Comparison of ENCODE assay signal across 8 cellular contexts in the genomic region with DNA sequence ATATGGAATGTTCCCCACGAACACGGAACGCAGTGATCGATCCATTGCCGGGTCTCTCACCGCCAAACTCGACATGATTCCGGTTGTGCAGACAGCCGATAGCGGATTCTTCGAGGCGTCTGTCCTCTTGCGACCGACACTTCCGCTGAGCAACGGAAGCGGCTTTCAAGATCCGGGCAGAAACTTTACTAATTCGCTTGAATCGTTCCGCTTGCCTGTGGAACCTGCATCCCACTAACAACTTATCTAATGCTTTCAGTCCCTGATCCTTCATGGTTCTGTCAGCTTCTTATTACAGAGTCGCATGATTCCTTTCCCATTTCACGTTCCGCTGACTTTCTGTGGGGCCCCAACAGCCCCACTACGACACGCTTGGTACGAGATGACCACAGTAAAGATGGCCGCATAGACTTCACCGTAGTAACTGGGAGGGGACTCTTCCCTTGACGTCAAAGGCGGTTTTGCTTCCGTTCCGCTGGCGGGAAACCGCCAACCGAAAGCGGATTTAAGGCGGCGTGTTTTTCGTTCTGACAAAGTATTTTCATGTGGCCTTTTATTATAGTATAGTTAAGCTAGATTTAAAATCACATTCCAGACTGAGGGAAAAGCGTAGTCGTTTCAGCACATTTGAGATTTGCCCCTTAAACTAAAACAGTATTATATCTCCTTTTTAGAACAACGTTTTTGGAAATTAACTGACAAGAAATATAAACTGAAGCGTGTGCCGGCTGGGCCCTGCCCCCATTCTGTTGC. TPM values are rescaled to one million over a fixed set of nuclear protein-coding genes. Genes with fewer than 3 reads are reported as not detected.
DNase-seq lines count a peak whose midpoint lies in the region; ATAC-seq, FAIRE-seq and TF ChIP-seq lines count a peak whose summit lies in the region.

A gene with protein sequence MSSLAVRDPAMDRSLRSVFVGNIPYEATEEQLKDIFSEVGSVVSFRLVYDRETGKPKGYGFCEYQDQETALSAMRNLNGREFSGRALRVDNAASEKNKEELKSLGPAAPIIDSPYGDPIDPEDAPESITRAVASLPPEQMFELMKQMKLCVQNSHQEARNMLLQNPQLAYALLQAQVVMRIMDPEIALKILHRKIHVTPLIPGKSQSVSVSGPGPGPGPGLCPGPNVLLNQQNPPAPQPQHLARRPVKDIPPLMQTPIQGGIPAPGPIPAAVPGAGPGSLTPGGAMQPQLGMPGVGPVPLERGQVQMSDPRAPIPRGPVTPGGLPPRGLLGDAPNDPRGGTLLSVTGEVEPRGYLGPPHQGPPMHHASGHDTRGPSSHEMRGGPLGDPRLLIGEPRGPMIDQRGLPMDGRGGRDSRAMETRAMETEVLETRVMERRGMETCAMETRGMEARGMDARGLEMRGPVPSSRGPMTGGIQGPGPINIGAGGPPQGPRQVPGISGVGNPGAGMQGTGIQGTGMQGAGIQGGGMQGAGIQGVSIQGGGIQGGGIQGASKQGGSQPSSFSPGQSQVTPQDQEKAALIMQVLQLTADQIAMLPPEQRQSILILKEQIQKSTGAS (minus strand): TSS at position 121 of the 753 bp plus-strand sequence. CDS start 46 bp downstream, at position 75.

- ATAC-seq in A549 (peak; percentile 96 to 97), GM18868 (IDR thresholded peaks at IDR 0.05; ENCODE audit: unreplicated experiment) (peak; percentile 94), HG03108 (IDR thresholded peaks at IDR 0.05; ENCODE audit: unreplicated experiment) (peak; percentile 93)

- TF ChIP-seq CTCF in A549 (IDR thresholded peaks at IDR 0.05) (no peak), VCaP (conservative IDR thresholded peaks at IDR 0.05) (no peak), breast epithelium (IDR thresholded peaks at IDR 0.05) (no peak)

- WGBS in A549 (ENCODE audit: missing lambda C conversion rate) = 1% methylated on average over 45 of the region's 45 CpGs

- H3K27ac ChIP-seq in A549 (peak within 1 kb of the TSS; percentile 93 to 95), VCaP (peak within 1 kb of the TSS; percentile 81), breast epithelium (peak within 1 kb of the TSS; percentile 96 to 97), iPS-20b (ENCODE audit: low read length) (peak within 1 kb of the TSS; percentile 97), skin epidermis (peak within 1 kb of the TSS; percentile 77 to 100 (median 97))

- TF ChIP-seq POLR2A in A549 (IDR thresholded peaks at IDR 0.05; ENCODE audit: low read length) (peak; percentile 73), breast epithelium (IDR thresholded peaks at IDR 0.05) (peak; percentile 8)

- intact Hi-C loops in breast epithelium (cut with DNase I; ENCODE audit: low total_unique reads) = no loop called here

- no peaks in the 10 kb centered on the region for H3K36me3 ChIP-seq in breast epithelium
- peaks cover 29% of the 10 kb centered on the region for H3K36me3 ChIP-seq in iPS-20b (ENCODE audit: insufficient read depth, low read depth, low read length)

- POLR2A ChIA-PET in A549 (lab: Yijun Ruan, JAX) = no interaction called here

- DNase-seq in A549 (ENCODE audit: low read depth in 1 of 2, low spot score in 1 of 2) = peak; percentile 50 to 97
- peak; percentile 76 for DNase-seq in NCI-H2196 (lab: John Stamatoyannopoulos, UW; ENCODE audit: unreplicated experiment)
- peak; percentile 82 to 83 for DNase-seq in breast epithelium (ENCODE audit: low spot score in 2 of 2)

- peak; percentile 72 for FAIRE-seq in A549 (lab: Jason Lieb, UNC)

- CTCF ChIA-PET in A549 (lab: Yijun Ruan, JAX) = interaction anchor here (2.0 kb wide), 1 partner anchor 15 kb away, joined by 5 read pairs; no protein-coding TSS in a partner anchor

- H3K9me3 ChIP-seq in A549 (no peaks in the 10 kb centered on the region), breast epithelium (no peaks in the 10 kb centered on the region), iPS-20b (ENCODE audit: insufficient read depth, low read depth, low read length) (no peaks in the 10 kb centered on the region)

- H3K4me1 ChIP-seq in A549 (peaks cover 7% of the 10 kb centered on the region; the same call in 2 of the 3 replicates), breast epithelium (peaks cover 8 to 21% of the 10 kb centered on the region in 2 donors), iPS-20b (ENCODE audit: insufficient read depth, low read length) (peaks cover 15% of the 10 kb centered on the region; the same call in 1 of the 2 replicates)

- H3K4me3 ChIP-seq in A549 (peak within 1 kb of the TSS; percentile 90), breast epithelium (peak within 1 kb of the TSS; percentile 87 to 90 (median 88)), iPS-20b (ENCODE audit: low read length) (peak within 1 kb of the TSS; percentile 93), skin epidermis (peak within 1 kb of the TSS; percentile 60 to 91 (median 73))

- H3K4me2 ChIP-seq in A549 = peak within 1 kb of the TSS; percentile 95

- peak within 1 kb of the TSS; percentile 95 for H3K9ac ChIP-seq in iPS-20b (ENCODE audit: low read depth, low read length)

- no peak for TF ChIP-seq RAD21 in A549 (conservative IDR thresholded peaks at IDR 0.05 in 1 of 2, IDR thresholded peaks at IDR 0.05 in 1 of 2)

- no peak for TF ChIP-seq EP300 in A549 (IDR thresholded peaks at IDR 0.05)

- H3K27me3 ChIP-seq in breast epithelium (no peaks in the 10 kb centered on the region), iPS-20b (ENCODE audit: insufficient read depth, low read length) (no peaks in the 10 kb centered on the region)

TF ChIP-seq in A549, 52 proteins besides CTCF, POLR2A, EP300 and RAD21:
- TF ChIP-seq, protein P1, sequence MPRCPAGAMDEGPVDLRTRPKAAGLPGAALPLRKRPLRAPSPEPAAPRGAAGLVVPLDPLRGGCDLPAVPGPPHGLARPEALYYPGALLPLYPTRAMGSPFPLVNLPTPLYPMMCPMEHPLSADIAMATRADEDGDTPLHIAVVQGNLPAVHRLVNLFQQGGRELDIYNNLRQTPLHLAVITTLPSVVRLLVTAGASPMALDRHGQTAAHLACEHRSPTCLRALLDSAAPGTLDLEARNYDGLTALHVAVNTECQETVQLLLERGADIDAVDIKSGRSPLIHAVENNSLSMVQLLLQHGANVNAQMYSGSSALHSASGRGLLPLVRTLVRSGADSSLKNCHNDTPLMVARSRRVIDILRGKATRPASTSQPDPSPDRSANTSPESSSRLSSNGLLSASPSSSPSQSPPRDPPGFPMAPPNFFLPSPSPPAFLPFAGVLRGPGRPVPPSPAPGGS (IDR thresholded peaks at IDR 0.05) = 0 out of 3 replicates have a peak, but pooled peaks have one; percentile 53
- TF ChIP-seq, protein P2, sequence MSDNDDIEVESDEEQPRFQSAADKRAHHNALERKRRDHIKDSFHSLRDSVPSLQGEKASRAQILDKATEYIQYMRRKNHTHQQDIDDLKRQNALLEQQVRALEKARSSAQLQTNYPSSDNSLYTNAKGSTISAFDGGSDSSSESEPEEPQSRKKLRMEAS (IDR thresholded peaks at IDR 0.05) = peak; percentile 96
- peak; percentile 79 for TF ChIP-seq HOXB13 (CRISPR knock-in tag; IDR thresholded peaks at IDR 0.05; ENCODE audit: low read depth)
- TF ChIP-seq MAZ (IDR thresholded peaks at IDR 0.05; ENCODE audit: borderline replicate concordance, low read depth, low read length) = peak; percentile 50; the same call in 1 of the 2 replicates
- 0 out of 2 replicates have a peak, but pooled peaks have one; percentile 17 for TF ChIP-seq ESRRA (IDR thresholded peaks at IDR 0.05; ENCODE audit: borderline replicate concordance, low read length)
- peak; percentile 30; the same call in 1 of the 2 replicates for TF ChIP-seq ZC3H11A (IDR thresholded peaks at IDR 0.05)
- TF ChIP-seq, protein P3, sequence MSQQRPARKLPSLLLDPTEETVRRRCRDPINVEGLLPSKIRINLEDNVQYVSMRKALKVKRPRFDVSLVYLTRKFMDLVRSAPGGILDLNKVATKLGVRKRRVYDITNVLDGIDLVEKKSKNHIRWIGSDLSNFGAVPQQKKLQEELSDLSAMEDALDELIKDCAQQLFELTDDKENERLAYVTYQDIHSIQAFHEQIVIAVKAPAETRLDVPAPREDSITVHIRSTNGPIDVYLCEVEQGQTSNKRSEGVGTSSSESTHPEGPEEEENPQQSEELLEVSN (IDR thresholded peaks at IDR 0.05; ENCODE audit: borderline replicate concordance, low read depth) = peak; percentile 99
- TF ChIP-seq BHLHE40 (IDR thresholded peaks at IDR 0.05; ENCODE audit: low read depth, low read length) = no peak
- TF ChIP-seq RFX5 (IDR thresholded peaks at IDR 0.05) = peak; percentile 73; the same call in 1 of the 2 replicates
- peak; percentile 4; the same call in 1 of the 2 replicates for TF ChIP-seq FOXS1 (CRISPR knock-in tag; IDR thresholded peaks at IDR 0.05)
- peak; percentile 82; the same call in 1 of the 2 replicates for TF ChIP-seq RNF2 (IDR thresholded peaks at IDR 0.05; ENCODE audit: borderline replicate concordance, low read depth)
- TF ChIP-seq MAFK (IDR thresholded peaks at IDR 0.05; ENCODE audit: partially characterized antibody) = no peak
- TF ChIP-seq EHF (CRISPR knock-in tag; IDR thresholded peaks at IDR 0.05) = peak; percentile 59; the same call in 1 of the 2 replicates
- 0 out of 2 replicates have a peak, but pooled peaks have one; percentile 58 for TF ChIP-seq TP53 (CRISPR knock-in tag; IDR thresholded peaks at IDR 0.05)
- TF ChIP-seq ZNF302 (CRISPR knock-in tag; IDR thresholded peaks at IDR 0.05) = no peak
- peak; percentile 73; the same call in 1 of the 2 replicates for TF ChIP-seq MYC (IDR thresholded peaks at IDR 0.05; ENCODE audit: borderline replicate concordance, low read length)
- no peak for TF ChIP-seq SREBF2 (IDR thresholded peaks at IDR 0.05)
- peak; percentile 62 to 65; a peak in 3 of 5 replicates for TF ChIP-seq JUN (IDR thresholded peaks at IDR 0.05)
- peak; percentile 67 for TF ChIP-seq HOXB5 (CRISPR knock-in tag; IDR thresholded peaks at IDR 0.05)

RNA-seq across cellular contexts. Expression of the gene that starts here (rescaled TPM):
- polyA plus RNA-seq in A549 (2011; rRNA removed) (9.4 and 11.6 TPM in 2 replicates), A549 (2017; fragmentation: RNase III; extraction: RNeasy Plus Mini Kit Qiagen cat#74134 plus additional on column Dnase treatment) (17.3 to 19.3 TPM (median 18.2 TPM) in 3 replicates)
- polyA plus RNA-seq in A549 (2012; cell fraction: cytosol; rRNA removed) = 4.1 and 5.0 TPM in 2 replicates
- 4.4 and 6.5 TPM in 2 replicates for polyA plus RNA-seq in A549 (2012; cell fraction: nucleus; rRNA removed)
- polyA minus RNA-seq in A549 (2011; rRNA and poly(A)+ RNA removed) = 7.6 and 8.8 TPM in 2 replicates
- total RNA-seq in breast epithelium = 10 to 100 TPM; 22.8 to 24.6 (median 23.2) TPM

Comparison
In these comparisons a context has a peak if more than half of its experiments do, and no peak if none do; other contexts are left out.
1. Peak in every context shown above with its lines: DNase-seq, ATAC-seq, H3K4me3 ChIP-seq and H3K27ac ChIP-seq.